Comparison of ENCODE assay signal across 2 cellular contexts in genomic region chr6:169923468-169924464, GRCh38.
TF ChIP-seq lines count a peak whose summit lies in the region.

No MANE protein-coding gene starts in this region.

TF ChIP-seq in HEK293T, 16 proteins besides CTCF, POLR2A, EP300 and RAD21 (continued from another document):
- no peak for TF ChIP-seq FOXA1 (IDR thresholded peaks at IDR 0.05)
- peak; percentile 39; the same call in 1 of the 2 replicates for TF ChIP-seq CTBP1 (IDR thresholded peaks at IDR 0.05; ENCODE audit: borderline replicate concordance)
- TF ChIP-seq BHLHE40 (IDR thresholded peaks at IDR 0.05; ENCODE audit: borderline replicate concordance) = no peak
- no peak for TF ChIP-seq LEF1 (IDR thresholded peaks at IDR 0.05; ENCODE audit: borderline replicate concordance)
- TF ChIP-seq SUZ12 (IDR thresholded peaks at IDR 0.05) = no peak
- TF ChIP-seq ZNF384 (IDR thresholded peaks at IDR 0.05) = no peak
- TF ChIP-seq L3MBTL2 (conservative IDR thresholded peaks at IDR 0.05) = no peak

TF ChIP-seq in H1, 55 proteins besides CTCF, POLR2A, EP300 and RAD21 (continued from another document):
- no peak for TF ChIP-seq MAFK (IDR thresholded peaks at IDR 0.05; ENCODE audit: low read depth, low read length)
- no peak for TF ChIP-seq ZNF274 (IDR thresholded peaks at IDR 0.05; ENCODE audit: borderline replicate concordance, extremely low read depth, low read length)
- no peak for TF ChIP-seq TCF12 (IDR thresholded peaks at IDR 0.05; ENCODE audit: low read depth, low read length)
- TF ChIP-seq TAF7 (optimal IDR thresholded peaks at IDR 0.05; ENCODE audit: borderline replicate concordance, low read depth, low read length) = no peak
- TF ChIP-seq SIX5 (IDR thresholded peaks at IDR 0.05; ENCODE audit: low read depth, low read length) = no peak
- no peak for TF ChIP-seq RBBP5 (IDR thresholded peaks at IDR 0.05; ENCODE audit: borderline replicate concordance, low read depth, low read length)
- no peak for TF ChIP-seq SP2 (IDR thresholded peaks at IDR 0.05; ENCODE audit: low read length)
- no peak for TF ChIP-seq SP1 (IDR thresholded peaks at IDR 0.05; ENCODE audit: low read depth, low read length)
- TF ChIP-seq JUN (IDR thresholded peaks at IDR 0.05; ENCODE audit: low read depth, low read length) = no peak
- TF ChIP-seq CHD1 (IDR thresholded peaks at IDR 0.05; ENCODE audit: low read depth, low read length) = no peak
- no peak for TF ChIP-seq KDM1A (IDR thresholded peaks at IDR 0.05; ENCODE audit: borderline replicate concordance, low read length)
- TF ChIP-seq FOSL1 (IDR thresholded peaks at IDR 0.05; ENCODE audit: insufficient read depth, low read depth, low read length) = no peak
- no peak for TF ChIP-seq BCL11A (IDR thresholded peaks at IDR 0.05; ENCODE audit: low read depth in 2 of 2, low read length in 2 of 2)
- TF ChIP-seq NANOG (IDR thresholded peaks at IDR 0.05; ENCODE audit: insufficient read depth, low read depth, low read length, poor library complexity, severe bottlenecking) = no peak
- TF ChIP-seq SAP30 (IDR thresholded peaks at IDR 0.05; ENCODE audit: insufficient read depth, insufficient replicate concordance, low read length) = no peak
- no peak for TF ChIP-seq ATF3 (IDR thresholded peaks at IDR 0.05; ENCODE audit: insufficient read depth, low read depth, low read length)
- no peak for TF ChIP-seq USF2 (IDR thresholded peaks at IDR 0.05; ENCODE audit: low read length)
